In the genomic region with DNA sequence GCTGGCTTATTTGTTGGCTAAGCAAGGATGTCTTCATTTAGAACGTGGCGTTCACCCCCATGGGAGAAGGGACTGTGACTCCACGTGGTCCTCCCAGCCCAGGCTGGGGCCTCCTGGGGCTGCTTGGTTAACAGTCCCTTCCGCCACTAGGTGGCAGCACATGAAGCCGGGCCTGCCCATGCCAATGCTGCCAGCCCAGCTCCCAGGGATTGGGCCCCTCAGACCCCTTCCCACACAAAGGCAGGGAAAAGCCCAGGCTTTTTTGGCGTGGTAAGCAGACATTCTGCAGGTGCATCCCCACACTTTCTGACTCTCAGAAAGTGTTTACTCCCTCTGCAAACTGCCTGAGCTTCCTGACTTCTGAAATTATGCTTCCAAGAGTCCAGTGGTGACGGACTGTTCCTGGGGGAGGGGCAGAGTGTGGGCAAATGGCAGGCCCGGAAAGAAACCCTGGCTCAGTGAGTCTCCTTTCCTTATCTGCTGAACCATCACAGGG, we compare ENCODE assay signal across 7 cellular contexts.
DNase-seq lines count a peak whose midpoint lies in the region; ATAC-seq and TF ChIP-seq lines count a peak whose summit lies in the region.

No MANE protein-coding gene starts in this region.

- in situ Hi-C loops in brain microvascular endothelial cell (cut with HindIII; ENCODE audit: low pct_ligation_motif_present, low sequenced_read_pairs), result no loop called here

- H3K36me3 ChIP-seq in brain microvascular endothelial cell (replicated peaks), result peaks cover 9% of the 10 kb centered on the region

- ATAC-seq in GM19351 (IDR thresholded peaks at IDR 0.05; ENCODE audit: unreplicated experiment), result no peak

- TF ChIP-seq CTCF in GM12864 (IDR thresholded peaks at IDR 0.05; ENCODE audit: low read depth, low read length, missing control alignments), result peak; percentile 93
- peak; percentile 94 for TF ChIP-seq CTCF in VCaP (conservative IDR thresholded peaks at IDR 0.05)
- TF ChIP-seq CTCF in brain microvascular endothelial cell (IDR thresholded peaks at IDR 0.05; ENCODE audit: low read depth, low read length, missing control alignments), result peak; percentile 93

- H3K4me3 ChIP-seq in GM12864 (ENCODE audit: low read depth, low read length) (no peak overlapping the region), brain microvascular endothelial cell (ENCODE audit: low read depth, low read length) (no peak overlapping the region)

- DNase-seq in GM12864 (ENCODE audit: low read depth) (no peak), NAMALWA (ENCODE audit: low spot score) (peak; percentile 81), brain microvascular endothelial cell (peak; percentile 48), inferior parietal cortex (ENCODE audit: extremely low spot score) (peak; percentile 84)
- DNase-seq in stimulated activated CD4-positive, alpha-beta T cell treated with anti-CD3 and anti-CD28 coated beads, Interleukin-1b, Interleukin-23, amount 100 ng/mL, for 1 hour (ENCODE audit: low read depth in 2 of 2), result peak; percentile 65 to 81

- no peaks in the 10 kb centered on the region for H3K27me3 ChIP-seq in brain microvascular endothelial cell (replicated peaks)

- H3K27ac ChIP-seq in VCaP (0 out of 2 replicates have a peak overlapping the region, but pooled peaks have one; percentile 15), brain microvascular endothelial cell (no peak overlapping the region)
